28 cellular contexts compared by ENCODE assay signal in the genomic region with DNA sequence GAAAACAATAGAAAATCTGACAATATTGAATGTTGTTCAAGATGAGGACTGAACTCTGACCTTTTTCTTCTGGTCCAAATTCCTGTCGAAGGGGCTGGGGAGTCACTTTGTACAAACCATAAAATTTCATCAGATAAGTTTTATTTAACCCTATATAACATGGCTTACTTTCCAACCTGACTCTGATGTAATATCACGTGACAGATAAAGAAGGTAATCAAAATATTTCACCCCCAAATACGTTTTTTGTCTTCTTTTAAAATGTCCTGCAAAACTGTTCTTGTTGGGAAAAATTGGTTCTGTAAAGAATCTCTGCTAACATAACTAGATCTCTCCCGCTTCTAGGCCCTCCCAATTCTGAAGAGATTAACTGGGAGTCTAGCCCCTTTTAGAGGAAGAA.
"Had no signal": no experiment of that assay in that cellular context is flagged by ENCODE, and none has a peak within 500 bp of the region (broad histone marks: within the 10 kb centered on the region; RNA-seq: fewer than 3 reads in every experiment).

No MANE protein-coding gene starts in this region.

- H3K36me3 ChIP-seq: adrenal gland, breast epithelium, MG63 had no signal

- H2AFZ ChIP-seq: PC-9 had no signal

- H3K4me1 ChIP-seq: adrenal gland, body of pancreas, breast epithelium had no signal

- H3K9me3 ChIP-seq: adrenal gland, body of pancreas, MG63 had no signal

- H3K4me3 Mint-ChIP-seq: activated CD4-positive, alpha-beta T cell treated with anti-CD3 and anti-CD28 coated beads, Interleukin-2, amount 10 ng/mL, durations not matched to agents 7 days and 5 days; activated CD8-positive, alpha-beta T cell treated with anti-CD3 and anti-CD28 coated beads for 36 hours; activated naive CD4-positive, alpha-beta T cell treated with anti-CD3 and anti-CD28 coated beads for 36 hours; activated T-cell treated with anti-CD3 and anti-CD28 coated beads, Interleukin-2, amount 50 U/mL, for 24 hours; T-helper 2 cell treated with Interferon-gamma antibody and Interleukin-4, amounts not matched to agents 5 μg/mL and 100 μg/mL, for 36 hours had no signal

- H3K27ac Mint-ChIP-seq: activated CD4-positive, alpha-beta T cell treated with anti-CD3 and anti-CD28 coated beads, Interleukin-2, amount 10 ng/mL, durations not matched to agents 7 days and 5 days; activated CD8-positive, alpha-beta T cell treated with anti-CD3 and anti-CD28 coated beads for 36 hours; activated naive CD4-positive, alpha-beta T cell treated with anti-CD3 and anti-CD28 coated beads for 36 hours; activated naive CD4-positive, alpha-beta T cell treated with anti-CD3 and anti-CD28 coated beads, Interleukin-2, amount 50 U/mL, for 72 hours; activated T-cell treated with anti-CD3 and anti-CD28 coated beads, Interleukin-2, amount 50 U/mL, for 24 hours had no signal

- H3K4me2 ChIP-seq: PC-9 had no signal

- H3K27me3 ChIP-seq: adrenal gland, body of pancreas, breast epithelium, MG63 had no signal

- H3K27ac ChIP-seq: adrenal gland, body of pancreas, breast epithelium, PC-9, RWPE1 had no signal

- ATAC-seq: activated CD8-positive, alpha-beta T cell treated with anti-CD3 and anti-CD28 coated beads for 36 hours; activated naive CD4-positive, alpha-beta T cell treated with anti-CD3 and anti-CD28 coated beads, Interleukin-2, amount 50 U/mL, for 72 hours; body of pancreas; Right ventricle myocardium inferior; SK-N-SH treated with all-trans-retinoic acid at 6 μM for 48 hours had no signal

- DNase-seq: activated CD4-positive, alpha-beta T cell treated with anti-CD3 and anti-CD28 coated beads, Interleukin-2, amount 10 ng/mL, durations not matched to agents 7 days and 5 days; activated CD8-positive, alpha-beta T cell treated with anti-CD3 and anti-CD28 coated beads for 36 hours; activated gamma-delta T cell treated with Interleukin-2 at 50 U/mL for 16 hours; activated naive CD4-positive, alpha-beta T cell treated with anti-CD3 and anti-CD28 coated beads for 36 hours; activated T-cell treated with anti-CD3 and anti-CD28 coated beads, Interleukin-2, amount 50 U/mL, for 24 hours; adrenal gland; body of pancreas; Kasumi-1; KG1; MG63; NCI-H1048; NCI-H1436 treated with DMSO at 0.1 percent for 48 hours; NCI-H187; NCI-H2029 treated with DMSO at 0.1 percent for 48 hours; NCI-H2107; NCI-H2171; NCI-H510A; NCI-H526 treated with DMSO at 0.1 percent for 48 hours; NK-92 treated with Interleukin-12 subunit alpha and Interleukin-12 subunit beta, amount 100 ng/mL, for 24 hours; PC-9; SIG-M5; SW 1271 had no signal

- H3K27me3 Mint-ChIP-seq: activated CD4-positive, alpha-beta T cell treated with anti-CD3 and anti-CD28 coated beads, Interleukin-2, amount 10 ng/mL, durations not matched to agents 7 days and 5 days had no signal

- H3K4me3 ChIP-seq: adrenal gland, body of pancreas, breast epithelium, MG63, PC-9 had no signal
